In genomic region chr14:90521121-90521929, GRCh38 we compare ENCODE assay signal across 13 cellular contexts.
DNase-seq lines count a peak whose midpoint lies in the region; ATAC-seq and TF ChIP-seq lines count a peak whose summit lies in the region.
"Had no signal": no experiment of that assay in that cellular context is flagged by ENCODE, and none has a peak within 500 bp of the region (broad histone marks: within the 10 kb centered on the region; RNA-seq: fewer than 3 reads in every experiment).

No MANE protein-coding gene starts in this region.

- no peak for TF ChIP-seq CTCF in retinal pigment epithelial cell (conservative IDR thresholded peaks at IDR 0.05; ENCODE audit: low read depth, low read length)
- no peak for TF ChIP-seq CTCF in natural killer cell (IDR thresholded peaks at IDR 0.05)

- no peaks in the 10 kb centered on the region for H3K27me3 Mint-ChIP-seq in natural killer cell (ENCODE audit: low read depth in 2 of 2)
- H3K27me3 Mint-ChIP-seq: activated naive CD8-positive, alpha-beta T cell treated with anti-CD3 and anti-CD28 coated beads, Interleukin-2, amount 50 U/mL, for 24 hours had no signal

- H3K9me3 Mint-ChIP-seq in natural killer cell: no peaks in the 10 kb centered on the region

- no peak overlapping the region for H3K4me3 ChIP-seq in retinal pigment epithelial cell (ENCODE audit: low read length)
- H3K4me3 ChIP-seq: psoas muscle had no signal

- no peaks in the 10 kb centered on the region for H3K36me3 Mint-ChIP-seq in natural killer cell

- H3K27ac Mint-ChIP-seq in natural killer cell: no peak overlapping the region
- H3K27ac Mint-ChIP-seq: activated naive CD8-positive, alpha-beta T cell treated with anti-CD3 and anti-CD28 coated beads, Interleukin-2, amount 50 U/mL, for 24 hours had no signal

- DNase-seq in DMS 273 treated with DMSO at 0.1 percent for 48 hours (lab: John Stamatoyannopoulos, UW) (peak; percentile 82), NCI-H446 (lab: John Stamatoyannopoulos, UW) (peak; percentile 92 to 98), fibroblast of gingiva (ENCODE audit: low read depth) (peak; percentile 9), retinal pigment epithelial cell (ENCODE audit: low read depth) (peak; percentile 34), natural killer cell (no peak), HCEC 1CT (no peak)
- DNase-seq: activated CD8-positive, alpha-beta memory T cell treated with anti-CD3 and anti-CD28 coated beads for 24 hours; activated naive CD8-positive, alpha-beta T cell treated with anti-CD3 and anti-CD28 coated beads, Interleukin-2, amount 50 U/mL, for 24 hours; erythroblast; NCI-H510A; psoas muscle had no signal

- ATAC-seq in natural killer cell (no peak), HG03025 (IDR thresholded peaks at IDR 0.05; ENCODE audit: low FRiP score, unreplicated experiment) (no peak), HG02678 (IDR thresholded peaks at IDR 0.05; ENCODE audit: unreplicated experiment) (no peak)
- ATAC-seq: activated naive CD8-positive, alpha-beta T cell treated with anti-CD3 and anti-CD28 coated beads, Interleukin-2, amount 50 U/mL, for 24 hours had no signal

- intact Hi-C loops in natural killer cell (cut with micrococcal nuclease): no loop called here

- H3K4me3 Mint-ChIP-seq in natural killer cell: no peak overlapping the region
- H3K4me3 Mint-ChIP-seq: activated naive CD8-positive, alpha-beta T cell treated with anti-CD3 and anti-CD28 coated beads, Interleukin-2, amount 50 U/mL, for 24 hours had no signal

- H3K4me1 Mint-ChIP-seq in natural killer cell: no peaks in the 10 kb centered on the region
- H3K4me1 Mint-ChIP-seq: activated naive CD8-positive, alpha-beta T cell treated with anti-CD3 and anti-CD28 coated beads, Interleukin-2, amount 50 U/mL, for 24 hours had no signal

Comparison
In these comparisons a context has a peak if more than half of its experiments do, and no peak if none do; other contexts are left out.
1. DNase-seq: peak in DMS 273 treated with DMSO at 0.1 percent for 48 hours (single experiment), NCI-H446 (2 of 2), fibroblast of gingiva (single experiment) and retinal pigment epithelial cell (single experiment); none in natural killer cell (single experiment) and HCEC 1CT (single experiment).